Comparison of ENCODE assay signal across 23 cellular contexts in the genomic region with DNA sequence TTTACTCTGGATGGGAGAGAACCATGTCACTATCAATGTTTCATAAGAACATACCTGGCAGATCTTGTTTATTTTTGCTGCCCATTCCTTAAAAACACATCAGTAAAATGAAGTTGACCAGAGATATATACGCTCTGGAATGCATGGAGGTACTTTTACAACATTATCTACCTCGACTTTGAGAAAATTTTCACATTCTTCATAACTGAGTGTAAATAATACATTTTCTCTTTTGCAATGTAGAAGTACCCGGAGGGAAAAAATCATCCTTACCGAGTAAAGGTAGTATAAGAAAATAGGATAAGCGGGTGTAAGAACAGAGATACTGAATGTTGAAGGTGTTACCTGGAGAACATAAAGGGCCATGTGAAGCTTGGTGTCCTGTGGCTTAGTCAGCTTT.
"Had no signal": no experiment of that assay in that cellular context is flagged by ENCODE, and none has a peak within 500 bp of the region (broad histone marks: within the 10 kb centered on the region; RNA-seq: fewer than 3 reads in every experiment).

No MANE protein-coding gene starts in this region.

- H3K9me3 ChIP-seq: stomach, suprapubic skin, testis, thoracic aorta, thyroid gland, tibial artery, tibial nerve, transverse colon, upper lobe of left lung, upper lobe of right lung, uterus, vagina had no signal

- H3K4me3 ChIP-seq: stomach, suprapubic skin, testis, thoracic aorta, thyroid gland, tibial artery, tibial nerve, transverse colon, upper lobe of left lung, upper lobe of right lung, uterus, vagina had no signal

- H3K4me1 ChIP-seq: stomach, suprapubic skin, testis, tibial nerve, transverse colon, upper lobe of left lung, upper lobe of right lung, uterus, vagina had no signal

- H3K36me3 ChIP-seq: thoracic aorta, thyroid gland, transverse colon, uterus, vagina had no signal

- H3K27ac ChIP-seq: stomach, suprapubic skin, testis, thoracic aorta, thyroid gland, tibial artery, tibial nerve, transverse colon, upper lobe of left lung, upper lobe of right lung, uterus, vagina had no signal

- DNase-seq: stimulated activated CD4-positive, alpha-beta T cell treated with anti-CD3 and anti-CD28 coated beads, Interleukin-2, amount 100 ng/mL, for 48 hours; stimulated activated CD4-positive, alpha-beta T cell treated with anti-CD3 and anti-CD28 coated beads, Interleukin-4, amount 100 ng/mL, for 1 hour; stimulated activated CD4-positive, alpha-beta T cell treated with anti-CD3 and anti-CD28 coated beads, Interleukin-4, amount 100 ng/mL, for 24 hours; stimulated activated CD4-positive, alpha-beta T cell treated with anti-CD3 and anti-CD28 coated beads, Interleukin-4, amount 100 ng/mL, for 4 hours; stimulated activated CD8-positive, alpha-beta memory T cell treated with anti-CD3 and anti-CD28 coated beads, Interleukin-4, amount 100 ng/mL, for 48 hours; stimulated activated naive B cell treated with anti-CD40 and anti-IgM and Interleukin-4, amounts not matched to agents 10 μg/mL and 1 μg/mL and 100 μg/mL, for 72 hours; stimulated activated naive CD4-positive, alpha-beta T cell; stimulated activated naive CD4-positive, alpha-beta T cell treated with Interleukin-2 at 50 U/mL for 16 hours; stimulated activated naive CD8-positive, alpha-beta T cell treated with anti-CD3 and anti-CD28 coated beads, Interleukin-15, amount 100 ng/mL, for 72 hours; stimulated activated naive CD8-positive, alpha-beta T cell treated with anti-CD3 and anti-CD28 coated beads, Interleukin-15, Interleukin-2, amounts not matched to agents 100 U/mL and 50 U/mL, for 24 hours; stomach; substantia nigra; testis; thyroid gland; tibial artery; transverse colon; upper lobe of left lung; upper lobe of right lung; uterus had no signal

- H3K27me3 ChIP-seq: stomach, suprapubic skin, testis, thyroid gland, tibial artery, tibial nerve, transverse colon, upper lobe of left lung, upper lobe of right lung, uterus, vagina had no signal
